In the genomic region with DNA sequence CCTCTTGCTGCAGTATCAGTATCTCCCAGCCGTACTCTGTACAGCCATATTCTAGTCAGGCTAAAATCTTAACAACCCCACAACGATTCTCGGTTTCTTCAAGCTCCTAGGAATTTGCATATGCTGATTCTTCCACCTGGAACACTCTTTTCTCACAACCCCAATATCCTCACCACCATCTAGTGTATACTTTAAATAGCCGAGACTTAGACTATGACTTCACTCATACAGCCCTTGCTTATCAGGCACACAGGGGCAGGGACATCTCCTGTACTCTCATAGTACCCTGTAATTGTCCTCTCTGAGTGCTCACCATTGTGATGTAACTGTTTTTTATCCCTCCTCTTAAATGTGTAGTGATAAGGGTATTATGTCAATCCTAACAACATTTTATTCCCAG, we compare ENCODE assay signal across 19 cellular contexts.
DNase-seq lines count a peak whose midpoint lies in the region; ATAC-seq, FAIRE-seq and TF ChIP-seq lines count a peak whose summit lies in the region.
"Had no signal": no experiment of that assay in that cellular context is flagged by ENCODE, and none has a peak within 500 bp of the region (broad histone marks: within the 10 kb centered on the region; RNA-seq: fewer than 3 reads in every experiment).

No MANE protein-coding gene starts in this region.

- no peak overlapping the region for H3K9ac ChIP-seq in kidney (ENCODE audit: low read length in 2 of 2)

- H3K27ac ChIP-seq in mesodermal cell (ENCODE audit: low read depth, low read length, severe bottlenecking) (peak overlapping the region; percentile 6), kidney (ENCODE audit: low read depth in 2 of 2, low read length in 2 of 2) (no peak overlapping the region)

- no peak overlapping the region for H3K4me3 ChIP-seq in mesodermal cell (ENCODE audit: extremely low read depth, insufficient read depth, low read length, poor library complexity, severe bottlenecking)
- H3K4me3 ChIP-seq in kidney (ENCODE audit: low read length in 2 of 2): no peak overlapping the region
- H3K4me3 ChIP-seq: GM23338 had no signal

- no peaks in the 10 kb centered on the region for H3K27me3 Mint-ChIP-seq in activated T-cell treated with anti-CD3 and anti-CD28 coated beads, Interleukin-2, amount 50 U/mL, for 4 hours (ENCODE audit: low read depth)
- H3K27me3 Mint-ChIP-seq: CD4-positive, alpha-beta memory T cell had no signal

- no peaks in the 10 kb centered on the region for H3K9me3 ChIP-seq in mesodermal cell (ENCODE audit: control insufficient read depth, low read length)
- no peaks in the 10 kb centered on the region for H3K9me3 ChIP-seq in kidney (ENCODE audit: control insufficient read depth in 1 of 2, low read length in 2 of 2)

- FAIRE-seq in kidney (lab: Jason Lieb, UNC): no peak
- FAIRE-seq: GM12892 had no signal

- H3K9me3 Mint-ChIP-seq in activated T-cell treated with anti-CD3 and anti-CD28 coated beads, Interleukin-2, amount 50 U/mL, for 4 hours: peaks cover 12% of the 10 kb centered on the region
- H3K9me3 Mint-ChIP-seq: GM23338, H9 had no signal

- intact Hi-C loops in kidney (cut with DNase I): no loop called here

- TF ChIP-seq CTCF in kidney (IDR thresholded peaks at IDR 0.05; ENCODE audit: borderline replicate concordance, extremely low read depth, insufficient read depth): no peak

- ATAC-seq in GM18502 (IDR thresholded peaks at IDR 0.05; ENCODE audit: poor library complexity, unreplicated experiment): peak; percentile 51
- no peak for ATAC-seq in activated T-cell treated with anti-CD3 and anti-CD28 coated beads, Interleukin-2, amount 50 U/mL, for 4 hours
- ATAC-seq: GM23338, HCT116 had no signal

- no peaks in the 10 kb centered on the region for H3K4me1 Mint-ChIP-seq in activated T-cell treated with anti-CD3 and anti-CD28 coated beads, Interleukin-2, amount 50 U/mL, for 4 hours (ENCODE audit: low read depth)
- H3K4me1 Mint-ChIP-seq: CD4-positive, alpha-beta memory T cell had no signal

- no peaks in the 10 kb centered on the region for H3K4me1 ChIP-seq in mesodermal cell (ENCODE audit: control insufficient read depth, insufficient read depth, low read length, poor library complexity, severe bottlenecking)
- H3K4me1 ChIP-seq in kidney (ENCODE audit: control insufficient read depth in 1 of 2, insufficient read depth in 1 of 2, low read depth in 1 of 2, low read length in 2 of 2): no peaks in the 10 kb centered on the region

- DNase-seq in NCI-H69 (lab: John Stamatoyannopoulos, UW): peak; percentile 8
- DNase-seq in OCI-M1 (lab: John Stamatoyannopoulos, UW): peak; percentile 22
- no peak for DNase-seq in KG1 (lab: John Stamatoyannopoulos, UW)
- DNase-seq in retina: no peak
- DNase-seq in activated T-cell treated with anti-CD3 and anti-CD28 coated beads, Interleukin-2, amount 50 U/mL, for 4 hours: no peak
- DNase-seq in kidney: no peak
- DNase-seq: C1 segment of cervical spinal cord; Calu3; CD4-positive, alpha-beta memory T cell; COR-L47; DMS53; DMS79 treated with DMSO at 0.1 percent for 48 hours; GF-D8; H9 had no signal

- no peaks in the 10 kb centered on the region for H3K36me3 Mint-ChIP-seq in activated T-cell treated with anti-CD3 and anti-CD28 coated beads, Interleukin-2, amount 50 U/mL, for 4 hours (ENCODE audit: insufficient read depth)
- H3K36me3 Mint-ChIP-seq: CD4-positive, alpha-beta memory T cell had no signal

- 86 to 96% methylated on average over 3 of the region's 4 CpGs for WGBS in mesodermal cell (ENCODE audit: insufficient coverage in 2 of 2), 2 experiments

- H3K4me3 Mint-ChIP-seq in activated T-cell treated with anti-CD3 and anti-CD28 coated beads, Interleukin-2, amount 50 U/mL, for 4 hours: no peak overlapping the region
- H3K4me3 Mint-ChIP-seq: CD4-positive, alpha-beta memory T cell; GM23338; H9 had no signal

- H3K36me3 ChIP-seq in mesodermal cell (ENCODE audit: control insufficient read depth, insufficient read depth, low read length) (no peaks in the 10 kb centered on the region), kidney (ENCODE audit: control insufficient read depth in 1 of 2, insufficient read depth in 2 of 2, low read length in 2 of 2) (no peaks in the 10 kb centered on the region)

Comparison
In these comparisons a context has a peak if more than half of its experiments do, and no peak if none do; other contexts are left out.
1. DNase-seq: peak in NCI-H69 (single experiment) and OCI-M1 (single experiment); none in KG1 (single experiment), retina (single experiment), activated T-cell treated with anti-CD3 and anti-CD28 coated beads, Interleukin-2, amount 50 U/mL, for 4 hours (single experiment) and kidney (single experiment).